9 cellular contexts compared by ENCODE assay signal in genomic region chr1:111505641-111506119, GRCh38. TPM values are rescaled to one million over a fixed set of nuclear protein-coding genes. Genes with fewer than 3 reads are reported as not detected.
A peak's percentile ranks its signal among the peaks of the same experiment; 100 is the strongest.
DNase-seq lines count a peak whose midpoint lies in the region; ATAC-seq, FAIRE-seq and TF ChIP-seq lines count a peak whose summit lies in the region.
"Had no signal": no experiment of that assay in that cellular context is flagged by ENCODE, and none has a peak within 500 bp of the region (broad histone marks: within the 10 kb centered on the region; RNA-seq: fewer than 3 reads in every experiment).

No MANE protein-coding gene starts in this region.

- no peak overlapping the region for H3K4me3 ChIP-seq in CD4-positive, alpha-beta memory T cell (ENCODE audit: low read length in 2 of 2)
- H3K4me3 ChIP-seq in transverse colon: no peak overlapping the region

- no peak for DNase-seq in CD4-positive, alpha-beta memory T cell
- DNase-seq in GM19239 (ENCODE audit: insufficient read length, low spot score) (no peak), transverse colon (peak; percentile 40), activated gamma-delta T cell treated with Interleukin-2 at 50 U/mL for 16 hours (no peak), foreskin keratinocyte (no peak), NCI-H526 treated with DMSO at 0.1 percent for 48 hours (lab: John Stamatoyannopoulos, UW) (no peak)

- in situ Hi-C loops in transverse colon (cut with MboI; ENCODE audit: low pct_ligation_motif_present in 1 of 4, low pct_unique_long_range_greater_than_20kb in 1 of 4, low sequenced_read_pairs in 3 of 4): loop anchor here in 2 of 4 donors (10.0 kb wide), 2 partner anchors 149 to 249 kb away; partner anchors contain the start of gene DDX20 (in 1 of the 2)

- H3K36me3 Mint-ChIP-seq in CD4-positive, alpha-beta memory T cell: no peaks in the 10 kb centered on the region
- H3K36me3 Mint-ChIP-seq in activated naive CD8-positive, alpha-beta T cell: no peaks in the 10 kb centered on the region

- peaks cover 54 to 74% (median 63%) of the 10 kb centered on the region in 4 donors for H3K4me1 Mint-ChIP-seq in CD4-positive, alpha-beta memory T cell
- H3K4me1 Mint-ChIP-seq in activated naive CD8-positive, alpha-beta T cell (ENCODE audit: low read depth): peaks cover 67% of the 10 kb centered on the region

- POLR2A ChIA-PET in CD4-positive, alpha-beta memory T cell (lab: Charles Lee; ENCODE audit: partially characterized antibody): interaction anchor here (1.1 to 8.6 kb wide), 3 partner anchors 31 to 233 kb away, joined by 3 to 170 read pairs (median 19); partner anchors contain the start of genes C1orf162, INKA2 and RAP1A

- peak; percentile 18 for TF ChIP-seq POLR2A in transverse colon (IDR thresholded peaks at IDR 0.05)

- WGBS in transverse colon (ENCODE audit: low coverage in 1 of 2), 2 donors: 61 to 100% methylated on average over 1 to 6 of the region's 6 CpGs

- TF ChIP-seq CTCF in transverse colon (IDR thresholded peaks at IDR 0.05) (no peak), foreskin keratinocyte (conservative IDR thresholded peaks at IDR 0.05) (no peak)

- H3K9me3 Mint-ChIP-seq in CD4-positive, alpha-beta memory T cell: no peaks in the 10 kb centered on the region
- H3K9me3 Mint-ChIP-seq in activated naive CD8-positive, alpha-beta T cell (ENCODE audit: low read depth): no peaks in the 10 kb centered on the region

- intact Hi-C loops in CD4-positive, alpha-beta memory T cell (cut with micrococcal nuclease): loop anchor here (2.0 to 10.0 kb wide), 2 partner anchors 35 to 119 kb away; no protein-coding TSS in a partner anchor
- intact Hi-C loops in transverse colon (cut with DNase I; ENCODE audit: low total_unique reads): loop anchor here (5.0 to 10.0 kb wide), 2 partner anchors 152 to 249 kb away; partner anchors contain the start of gene DDX20

- ATAC-seq in HG03280 (IDR thresholded peaks at IDR 0.05; ENCODE audit: unreplicated experiment) (peak; percentile 56), foreskin keratinocyte (no peak)
- ATAC-seq: left colon had no signal

- H3K4me1 ChIP-seq in CD4-positive, alpha-beta memory T cell (ENCODE audit: insufficient read depth, low read length): peaks cover 89% of the 10 kb centered on the region
- H3K4me1 ChIP-seq in transverse colon: peaks cover 21 to 45% (median 34%) of the 10 kb centered on the region in 4 donors
- peaks cover 12% of the 10 kb centered on the region for H3K4me1 ChIP-seq in foreskin keratinocyte

- no peak overlapping the region for H3K27ac ChIP-seq in CD4-positive, alpha-beta memory T cell (ENCODE audit: low read depth, low read length)
- H3K27ac ChIP-seq in transverse colon: peak overlapping the region; percentile 18 to 98 (median 76)
- no peak overlapping the region for H3K27ac ChIP-seq in foreskin keratinocyte

- no peaks in the 10 kb centered on the region for H3K27me3 Mint-ChIP-seq in CD4-positive, alpha-beta memory T cell
- no peaks in the 10 kb centered on the region for H3K27me3 Mint-ChIP-seq in activated naive CD8-positive, alpha-beta T cell

- no peaks in the 10 kb centered on the region for H3K27me3 ChIP-seq in CD4-positive, alpha-beta memory T cell (ENCODE audit: insufficient read depth, low read length)
- H3K27me3 ChIP-seq in transverse colon (no peaks in the 10 kb centered on the region), foreskin keratinocyte (peaks cover 14% of the 10 kb centered on the region)

- H3K9me3 ChIP-seq in CD4-positive, alpha-beta memory T cell (ENCODE audit: control insufficient read depth in 1 of 2, low read length in 2 of 2): no peaks in the 10 kb centered on the region
- no peaks in the 10 kb centered on the region for H3K9me3 ChIP-seq in transverse colon

- peak; percentile 94 for FAIRE-seq in GM19239 (lab: Jason Lieb, UNC)

- CTCF ChIA-PET in CD4-positive, alpha-beta memory T cell (lab: Charles Lee; ENCODE audit: partially characterized antibody): interaction anchor here (1.2 to 4.6 kb wide), 4 partner anchors 9 to 30 kb away, joined by 4 to 116 read pairs (median 42); partner anchors contain the start of gene C1orf162

- no peaks in the 10 kb centered on the region for H3K36me3 ChIP-seq in CD4-positive, alpha-beta memory T cell (ENCODE audit: insufficient read depth, low read length)
- no peaks in the 10 kb centered on the region for H3K36me3 ChIP-seq in transverse colon

- no peak for TF ChIP-seq EP300 in transverse colon (IDR thresholded peaks at IDR 0.05; ENCODE audit: low read depth)

- H3K27ac Mint-ChIP-seq in CD4-positive, alpha-beta memory T cell: peak overlapping the region in 6 of 7 donors; percentile 8 to 86 (median 65)
- peak overlapping the region; percentile 71 for H3K27ac Mint-ChIP-seq in activated naive CD8-positive, alpha-beta T cell

- peak overlapping the region in 7 of 8 donors; percentile 24 to 66 (median 51) for H3K4me3 Mint-ChIP-seq in CD4-positive, alpha-beta memory T cell
- peak overlapping the region; percentile 60 for H3K4me3 Mint-ChIP-seq in activated naive CD8-positive, alpha-beta T cell

RNA-seq across cellular contexts. Expression of gene ADORA3, which starts 2.2 kb away (rescaled TPM):
- under 1 TPM; 0.41 to 0.42 TPM for total RNA-seq in CD4-positive, alpha-beta memory T cell
- polyA plus RNA-seq in CD4-positive, alpha-beta memory T cell: under 1 TPM in 1 of 2 donors, not detected in 1; 0.46 TPM
- total RNA-seq in transverse colon: 1 to 10 TPM in 2 of 4 donors, not detected in 2; 2.9 to 5.7 TPM
- not detected in 2 replicates for total RNA-seq in foreskin keratinocyte
- not detected in 2 replicates for polyA plus RNA-seq in foreskin keratinocyte

RNA-seq across cellular contexts. Expression of gene TMIGD3, which starts 2.2 kb away (rescaled TPM):
- total RNA-seq in CD4-positive, alpha-beta memory T cell: not detected
- not detected for polyA plus RNA-seq in CD4-positive, alpha-beta memory T cell
- total RNA-seq in transverse colon (under 1 TPM in 2 of 4 donors, not detected in 2; 0.27 to 0.95 TPM), foreskin keratinocyte (not detected in 2 replicates)
- polyA plus RNA-seq in foreskin keratinocyte: not detected in 2 replicates

RNA-seq across cellular contexts. Expression of gene C1orf162, which starts 31.9 kb away (rescaled TPM):
- total RNA-seq in CD4-positive, alpha-beta memory T cell: 10 to 100 TPM; 74.9 to 75.9 TPM
- 100 to 1,000 TPM; 139 to 274 TPM for polyA plus RNA-seq in CD4-positive, alpha-beta memory T cell
- 10 to 100 TPM in 2 of 4 donors, 1 to 10 TPM in 1, not detected in 1; 9.1 to 13.1 (median 12.9) TPM for total RNA-seq in transverse colon
- 0.11 and 0.24 TPM in 2 replicates for total RNA-seq in foreskin keratinocyte
- polyA plus RNA-seq in foreskin keratinocyte: 0.13 and 0.25 TPM in 2 replicates

RNA-seq across cellular contexts. Expression of gene ATP5PB, which starts 56.4 kb away (rescaled TPM):
- total RNA-seq in CD4-positive, alpha-beta memory T cell: 100 to 1,000 TPM; 103 to 112 TPM
- polyA plus RNA-seq in CD4-positive, alpha-beta memory T cell: 100 to 1,000 TPM; 487 to 655 TPM
- total RNA-seq in transverse colon (100 to 1,000 TPM in 2 of 4 donors, 10 to 100 TPM in 2; 60.3 to 334 (median 211) TPM), foreskin keratinocyte (386 and 391 TPM in 2 replicates)
- 322 and 382 TPM in 2 replicates for polyA plus RNA-seq in foreskin keratinocyte

RNA-seq across cellular contexts. Expression of gene WDR77, which starts 56.6 kb away (rescaled TPM):
- 10 to 100 TPM; 26.3 to 30.3 TPM for total RNA-seq in CD4-positive, alpha-beta memory T cell
- 10 to 100 TPM; 38.5 to 52.6 TPM for polyA plus RNA-seq in CD4-positive, alpha-beta memory T cell
- 10 to 100 TPM; 10.7 to 46.0 (median 21.8) TPM for total RNA-seq in transverse colon
- total RNA-seq in foreskin keratinocyte: 66.6 and 74.0 TPM in 2 replicates
- polyA plus RNA-seq in foreskin keratinocyte: 63.6 and 80.5 TPM in 2 replicates

Comparison
In these comparisons a context has a peak if more than half of its experiments do, and no peak if none do; other contexts are left out.
1. H3K27ac ChIP-seq: peak in transverse colon (4 of 4); none in CD4-positive, alpha-beta memory T cell (single experiment) and foreskin keratinocyte (single experiment).
2. RNA of gene C1orf162, which starts 31.9 kb away (total RNA-seq): 74.9 to 75.9 TPM in CD4-positive, alpha-beta memory T cell; 9.1 to 13.1 TPM in transverse colon and 0.11 to 0.24 TPM in foreskin keratinocyte; every median in the first group is over 4 times any median in the second.